19 cellular contexts compared by ENCODE assay signal in genomic region chr12:108735855-108736254, GRCh38.
"Had no signal": no experiment of that assay in that cellular context is flagged by ENCODE, and none has a peak within 500 bp of the region (broad histone marks: within the 10 kb centered on the region; RNA-seq: fewer than 3 reads in every experiment).

No MANE protein-coding gene starts in this region.

- H3K9me3 ChIP-seq: esophagus squamous epithelium, gastroesophageal sphincter, pancreas had no signal

- H3K27ac Mint-ChIP-seq: effector memory CD8-positive, alpha-beta T cell; natural killer cell treated with Interleukin-12 subunit alpha and Interleukin-12 subunit beta and Interleukin-15 and Interleukin-18, amount 100 ng/mL, for 72 hours; neural progenitor cell; progenitor cell of endocrine pancreas had no signal

- DNase-seq: cortex of kidney; effector memory CD8-positive, alpha-beta T cell; esophagus squamous epithelium; foreskin fibroblast; glutamatergic neuron; islet precursor cell; midbrain; nucleus accumbens; pancreas; right cardiac atrium; stimulated activated CD4-positive, alpha-beta T cell treated with anti-CD3 and anti-CD28 coated beads, Interleukin-2, amount 100 ng/mL, for 48 hours; stimulated activated naive CD4-positive, alpha-beta T cell treated with Interleukin-2 at 50 U/mL for 16 hours; trophoblast cell had no signal

- H3K4me3 Mint-ChIP-seq: effector memory CD8-positive, alpha-beta T cell; natural killer cell treated with Interleukin-12 subunit alpha and Interleukin-12 subunit beta and Interleukin-15 and Interleukin-18, amount 100 ng/mL, for 72 hours; neural progenitor cell had no signal

- H3K4me3 ChIP-seq: esophagus squamous epithelium, gastroesophageal sphincter, neural progenitor cell, pancreas, smooth muscle cell had no signal

- ATAC-seq: effector memory CD8-positive, alpha-beta T cell; gastroesophageal sphincter; left lobe of liver; natural killer cell treated with Interleukin-12 subunit alpha and Interleukin-12 subunit beta and Interleukin-15 and Interleukin-18, amount 100 ng/mL, for 72 hours; pancreas; right cardiac atrium had no signal

- H3K27ac ChIP-seq: neural progenitor cell, pancreas had no signal

- H2AFZ ChIP-seq: neural progenitor cell had no signal

- H3K4me1 ChIP-seq: neural progenitor cell had no signal

- H3K9ac ChIP-seq: neural progenitor cell had no signal

- H3K4me2 ChIP-seq: neural progenitor cell, smooth muscle cell had no signal

- H3K9me3 Mint-ChIP-seq: effector memory CD8-positive, alpha-beta T cell; natural killer cell treated with Interleukin-12 subunit alpha and Interleukin-12 subunit beta and Interleukin-15 and Interleukin-18, amount 100 ng/mL, for 72 hours; neural progenitor cell had no signal

- H3K27me3 Mint-ChIP-seq: progenitor cell of endocrine pancreas had no signal

- FAIRE-seq: pancreas had no signal

- H3K36me3 Mint-ChIP-seq: natural killer cell treated with Interleukin-12 subunit alpha and Interleukin-12 subunit beta and Interleukin-15 and Interleukin-18, amount 100 ng/mL, for 72 hours; neural progenitor cell had no signal

- H3K27me3 ChIP-seq: esophagus squamous epithelium, gastroesophageal sphincter, neural progenitor cell, pancreas had no signal

- H3K36me3 ChIP-seq: esophagus squamous epithelium, gastroesophageal sphincter, neural progenitor cell, pancreas had no signal
